Comparison of ENCODE assay signal across 1 cellular context in genomic region chr4:149493492-149493891, GRCh38.
TF ChIP-seq lines count a peak whose summit lies in the region.

No MANE protein-coding gene starts in this region.

TF ChIP-seq in WTC11, 78 proteins besides CTCF, POLR2A, EP300 and RAD21 (continued from another document):
- TF ChIP-seq NFE2L1 (CRISPR knock-in tag; IDR thresholded peaks at IDR 0.05) (no peak), IRF1 (CRISPR knock-in tag; IDR thresholded peaks at IDR 0.05) (no peak), FOXP1 (CRISPR knock-in tag; IDR thresholded peaks at IDR 0.05; ENCODE audit: borderline replicate concordance) (no peak)
TF ChIP-seq in WTC11: peak in this region for 0.
